8 cellular contexts compared by ENCODE assay signal in the genomic region with DNA sequence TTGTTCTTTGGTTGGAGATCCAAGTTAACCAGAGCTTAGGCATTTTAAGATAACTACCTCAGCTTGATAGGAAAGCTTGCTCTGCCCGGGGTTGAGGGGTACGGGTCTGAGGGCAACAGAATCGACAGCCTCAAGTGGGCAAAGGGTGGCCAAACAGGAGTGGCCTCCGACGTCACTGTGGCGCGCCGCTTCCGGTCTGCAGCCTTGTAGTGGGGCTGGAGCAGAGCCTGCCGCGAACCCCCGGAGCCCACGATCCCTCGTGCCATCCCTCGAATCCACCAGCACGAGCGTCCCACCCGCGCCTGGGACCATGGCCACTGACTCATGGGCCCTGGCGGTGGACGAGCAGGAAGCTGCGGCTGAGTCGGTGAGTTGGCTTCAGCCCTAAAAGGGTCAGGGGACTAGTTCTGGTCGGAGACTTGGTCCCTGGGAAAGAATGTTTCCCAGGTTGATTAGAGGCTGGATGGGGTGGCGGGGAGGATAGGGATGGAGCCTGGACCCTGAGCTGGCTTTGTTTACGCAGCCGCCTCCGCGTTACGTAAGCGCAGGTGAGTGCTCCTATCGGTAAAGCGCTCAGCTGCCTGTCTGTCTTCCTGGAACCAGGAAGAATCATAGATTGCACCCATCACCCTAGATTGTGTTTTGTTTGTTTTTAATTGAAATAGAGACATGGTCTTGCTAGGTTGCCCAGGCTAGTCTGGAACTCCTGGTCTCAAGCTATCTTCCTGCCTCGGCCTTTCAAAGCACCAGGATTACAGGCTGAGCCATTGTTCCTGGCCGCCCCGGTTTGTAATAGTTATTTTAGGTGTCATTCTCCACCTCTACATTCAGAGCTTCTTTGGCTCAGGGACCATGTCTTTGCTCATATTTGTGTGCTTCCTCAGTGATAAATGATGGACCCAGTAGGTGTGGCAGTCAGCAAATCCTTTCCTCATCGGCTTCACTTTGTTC. TPM values are rescaled to one million over a fixed set of nuclear protein-coding genes. Genes with fewer than 3 reads are reported as not detected.
DNase-seq lines count a peak whose midpoint lies in the region; ATAC-seq and TF ChIP-seq lines count a peak whose summit lies in the region.

TSS of gene DDX19B (plus strand) at position 199 of the 951 bp plus-strand sequence. CDS start at position 311, 112 bp downstream.

- TF ChIP-seq CTCF in 22Rv1 (IDR thresholded peaks at IDR 0.05), result 0 out of 2 replicates have a peak, but pooled peaks have one; percentile 6
- TF ChIP-seq CTCF in right lobe of liver (IDR thresholded peaks at IDR 0.05), result peak in 1 of 4 donors; percentile 9

- intact Hi-C loops in activated CD4-positive, alpha-beta memory T cell treated with anti-CD3 and anti-CD28 coated beads for 36 hours (cut with micrococcal nuclease), result loop anchor here (1.0 kb wide), 2 partner anchors 10 to 47 kb away; partner anchors contain the start of genes AARS1 and DDX19A
- intact Hi-C loops in right lobe of liver (cut with DNase I), result no loop called here

- H3K36me3 Mint-ChIP-seq in activated CD4-positive, alpha-beta memory T cell treated with anti-CD3 and anti-CD28 coated beads for 36 hours, result peaks cover 20% of the 10 kb centered on the region

- under 1% methylated on average over 13 of the region's 37 CpGs for WGBS in right lobe of liver (ENCODE audit: insufficient coverage, low coverage, low lambda C conversion rate, missing lambda C conversion rate)

- ATAC-seq in GM18867 (IDR thresholded peaks at IDR 0.05; ENCODE audit: unreplicated experiment) (peak; percentile 83), HG03280 (IDR thresholded peaks at IDR 0.05; ENCODE audit: unreplicated experiment) (peak; percentile 93), right lobe of liver (peak; percentile 91 to 96 (median 94))

- no peaks in the 10 kb centered on the region for H3K9me3 ChIP-seq in right lobe of liver

- POLR2A ChIA-PET in activated CD4-positive, alpha-beta memory T cell treated with anti-CD3 and anti-CD28 coated beads for 36 hours (lab: Charles Lee), result interaction anchor here (1.0 to 3.3 kb wide), 7 partner anchors 8 to 82 kb away, joined by 3 to 32 read pairs (median 7); partner anchors contain the start of genes AARS1, DDX19A and EXOSC6

- H3K27ac ChIP-seq in 22Rv1 (peak within 1 kb of the TSS; percentile 82), right lobe of liver (peak within 1 kb of the TSS; percentile 96 to 98 (median 97))

- no peaks in the 10 kb centered on the region for H3K36me3 ChIP-seq in right lobe of liver

- H3K4me3 Mint-ChIP-seq in activated CD4-positive, alpha-beta memory T cell treated with anti-CD3 and anti-CD28 coated beads for 36 hours, result peak within 1 kb of the TSS; percentile 91

- peak within 1 kb of the TSS; percentile 91 for H3K27ac Mint-ChIP-seq in activated CD4-positive, alpha-beta memory T cell treated with anti-CD3 and anti-CD28 coated beads for 36 hours

- H3K4me1 Mint-ChIP-seq in activated CD4-positive, alpha-beta memory T cell treated with anti-CD3 and anti-CD28 coated beads for 36 hours (ENCODE audit: low read depth), result peaks cover 36% of the 10 kb centered on the region

- no peaks in the 10 kb centered on the region for H3K27me3 Mint-ChIP-seq in activated CD4-positive, alpha-beta memory T cell treated with anti-CD3 and anti-CD28 coated beads for 36 hours

- peak; percentile 86 for TF ChIP-seq POLR2A in right lobe of liver (IDR thresholded peaks at IDR 0.05)

- DNase-seq in NCI-H524 (lab: John Stamatoyannopoulos, UW), result peak; percentile 68 to 80
- peak; percentile 81 for DNase-seq in activated CD4-positive, alpha-beta memory T cell treated with anti-CD3 and anti-CD28 coated beads for 36 hours
- DNase-seq in ecto neural progenitor cell (ENCODE audit: low spot score), result peak; percentile 81
- DNase-seq in right lobe of liver, result peak; percentile 87 to 90 (median 88)
- peak; percentile 59 for DNase-seq in stimulated activated CD4-positive, alpha-beta T cell treated with anti-CD3 and anti-CD28 coated beads, Interleukin-4, amount 100 ng/mL, for 24 hours

- CTCF ChIA-PET in activated CD4-positive, alpha-beta memory T cell treated with anti-CD3 and anti-CD28 coated beads for 36 hours (lab: Charles Lee), result interaction anchor here (1.0 to 2.3 kb wide), 3 partner anchors 31 to 48 kb away, joined by 3 to 6 read pairs (median 3); no protein-coding TSS in a partner anchor

- peaks cover 0 to 12% (median 0%) of the 10 kb centered on the region in 4 donors for H3K4me1 ChIP-seq in right lobe of liver

- H3K4me3 ChIP-seq in right lobe of liver, result peak within 1 kb of the TSS; percentile 80 to 91 (median 83)

- peaks cover 10% of the 10 kb centered on the region for H3K9me3 Mint-ChIP-seq in activated CD4-positive, alpha-beta memory T cell treated with anti-CD3 and anti-CD28 coated beads for 36 hours

- no peaks in the 10 kb centered on the region for H3K27me3 ChIP-seq in right lobe of liver

RNA-seq across cellular contexts. Expression of gene DDX19B, which starts in this region (rescaled TPM):
- total RNA-seq in activated CD4-positive, alpha-beta memory T cell treated with anti-CD3 and anti-CD28 coated beads for 36 hours, result 10 to 100 TPM; 31.2 to 36.6 TPM
- total RNA-seq in right lobe of liver, result 10 to 100 TPM; 15.2 to 32.3 (median 20.0) TPM

Comparison
In these comparisons a context has a peak if more than half of its experiments do, and no peak if none do; other contexts are left out.
1. Peak in every context shown above with its lines: DNase-seq, ATAC-seq, H3K4me3 ChIP-seq and H3K27ac ChIP-seq.